ENCODE assay signal across 16 cellular contexts in genomic region chr21:29256125-29256895, GRCh38. TPM values are rescaled to one million over a fixed set of nuclear protein-coding genes. Genes with fewer than 3 reads are reported as not detected.
DNase-seq lines count a peak whose midpoint lies in the region; ATAC-seq and TF ChIP-seq lines count a peak whose summit lies in the region.
"Had no signal": no experiment of that assay in that cellular context is flagged by ENCODE, and none has a peak within 500 bp of the region (broad histone marks: within the 10 kb centered on the region; RNA-seq: fewer than 3 reads in every experiment).

No MANE protein-coding gene starts in this region.

- no peak for TF ChIP-seq CTCF in IMR-90 (conservative IDR thresholded peaks at IDR 0.05; ENCODE audit: low read depth, low read length)

- peak overlapping the region; percentile 52; the same call in 1 of the 2 replicates for H3K18ac ChIP-seq in IMR-90 (ENCODE audit: low read depth, low read length)

- no peaks in the 10 kb centered on the region for H3K27me3 ChIP-seq in IMR-90 (ENCODE audit: control insufficient read depth, insufficient read depth, low read length)
- H3K27me3 ChIP-seq: BE2C, right lobe of liver, stomach had no signal

- H3K9ac ChIP-seq in IMR-90 (ENCODE audit: low read depth, low read length): no peak overlapping the region

- H3K4ac ChIP-seq in IMR-90 (ENCODE audit: low read depth, low read length): peak overlapping the region; percentile 51; the same call in 1 of the 2 replicates

- in situ Hi-C loops in IMR-90 (cut with MboI; ENCODE audit: low sequenced_read_pairs): no loop called here

- ATAC-seq in IMR-90 (ENCODE audit: low read depth) (no peak), GM21723 (IDR thresholded peaks at IDR 0.05; ENCODE audit: unreplicated experiment) (no peak)
- ATAC-seq: SK-N-SH treated with all-trans-retinoic acid at 6 μM for 48 hours had no signal

- no peaks in the 10 kb centered on the region for H4K20me1 ChIP-seq in IMR-90 (ENCODE audit: insufficient read depth, low read length)

- no peaks in the 10 kb centered on the region for H3K36me3 ChIP-seq in IMR-90 (ENCODE audit: control insufficient read depth, insufficient read depth, low read length)
- H3K36me3 ChIP-seq: BE2C, right lobe of liver, stomach had no signal

- TF ChIP-seq RAD21 in IMR-90 (IDR thresholded peaks at IDR 0.05; ENCODE audit: low read length): no peak

- no peak overlapping the region for H2BK5ac ChIP-seq in IMR-90 (ENCODE audit: low read depth, low read length, poor library complexity, severe bottlenecking)

- H3K4me3 ChIP-seq in IMR-90 (ENCODE audit: insufficient read depth, low read depth, low read length): no peak overlapping the region
- H3K4me3 ChIP-seq: right lobe of liver, stomach had no signal

- DNase-seq in AML-193 (lab: John Stamatoyannopoulos, UW) (peak; percentile 45 to 70), IMR-90 (no peak), NCI-H446 (lab: John Stamatoyannopoulos, UW) (peak; percentile 43 to 85), cerebellar nuclear complex (lab: John Stamatoyannopoulos, UW) (peak; percentile 49 to 93), NCI-H1417 (lab: John Stamatoyannopoulos, UW) (no peak), NCI-H1417 treated with DMSO at 0.1 percent for 48 hours (lab: John Stamatoyannopoulos, UW) (no peak)
- DNase-seq in activated CD8-positive, alpha-beta memory T cell treated with anti-CD3 and anti-CD28 coated beads, Interleukin-2, amount 50 U/mL, for 4 hours: no peak
- DNase-seq: activated CD4-positive, alpha-beta T cell treated with anti-CD3 and anti-CD28 coated beads, Interleukin-2, amount 50 U/mL, for 1 hour; activated gamma-delta T cell; BE2C; naive B cell; NCI-H510A treated with DMSO at 0.1 percent for 48 hours; right lobe of liver; stomach had no signal

- intact Hi-C loops in IMR-90 (cut with micrococcal nuclease): loop anchor here (5.0 kb wide), 1 partner anchor 34 kb away; no protein-coding TSS in a partner anchor

- peaks cover 10% of the 10 kb centered on the region for H3K9me1 ChIP-seq in IMR-90 (ENCODE audit: insufficient read depth, low read length)

- TF ChIP-seq POLR2A in IMR-90 (IDR thresholded peaks at IDR 0.05; ENCODE audit: low read depth, low read length): no peak

- 0 out of 4 replicates have a peak overlapping the region, but pooled peaks of 1 of the 2 experiments have one; percentile 30 for H4K8ac ChIP-seq in IMR-90 (ENCODE audit: low read depth in 2 of 2, low read length in 2 of 2)

- H3K79me1 ChIP-seq in IMR-90 (ENCODE audit: low read depth in 1 of 2, low read length in 2 of 2): peaks cover 0 to 11% of the 10 kb centered on the region in 2 experiments; a peak in 2 of 4 replicates

- peak overlapping the region; percentile 35; the same call in 1 of the 2 replicates for H2AK5ac ChIP-seq in IMR-90 (ENCODE audit: low read depth, low read length)

- no TSS peak for BruUV-seq in IMR-90 (replicated peaks; lab: Mats Ljungman, UMichigan)

- H3K14ac ChIP-seq in IMR-90 (replicated peaks; ENCODE audit: low read depth, low read length): no peak overlapping the region; the same call in 1 of the 2 replicates

- peaks cover 8% of the 10 kb centered on the region for H3K4me1 ChIP-seq in IMR-90 (ENCODE audit: control insufficient read depth, insufficient read depth, low read length)
- H3K4me1 ChIP-seq: BE2C had no signal

- CTCF ChIA-PET in IMR-90 (lab: Yijun Ruan, JAX): no interaction called here

- no peak overlapping the region for H2AFZ ChIP-seq in IMR-90 (replicated peaks; ENCODE audit: low read length, poor library complexity)

- no CpG with 5 or more reads among the region's 6 CpGs for WGBS in IMR-90 (ENCODE audit: extremely low coverage in 2 of 2, insufficient read length in 1 of 2), 2 experiments

- H2BK120ac ChIP-seq in IMR-90 (ENCODE audit: low read depth, low read length): peak overlapping the region; percentile 13; the same call in 1 of the 2 replicates

- H4K5ac ChIP-seq in IMR-90 (ENCODE audit: low read depth, low read length): peak overlapping the region; percentile 58; the same call in 1 of the 2 replicates

- peak overlapping the region; percentile 28; the same call in 1 of the 2 replicates for H2BK20ac ChIP-seq in IMR-90 (ENCODE audit: low read depth, low read length)

- H3K23ac ChIP-seq in IMR-90 (ENCODE audit: low read depth, low read length): no peak overlapping the region

- no peak overlapping the region; the same call in 1 of the 2 replicates for H4K91ac ChIP-seq in IMR-90 (ENCODE audit: insufficient read depth, low read depth, low read length)

- H3K9me3 ChIP-seq in IMR-90 (ENCODE audit: control insufficient read depth, insufficient read depth, low read length): peaks cover 7% of the 10 kb centered on the region
- H3K9me3 ChIP-seq: BE2C, right lobe of liver had no signal

- H3K56ac ChIP-seq in IMR-90 (ENCODE audit: extremely low read depth, insufficient read depth, low read length): no peak overlapping the region

- no peak overlapping the region for H2AK9ac ChIP-seq in IMR-90 (replicated peaks; ENCODE audit: low read depth, low read length, poor library complexity)

- H3K27ac ChIP-seq in IMR-90 (ENCODE audit: insufficient read depth, low read length): no peak overlapping the region
- H3K27ac ChIP-seq: right lobe of liver, stomach had no signal

- peak overlapping the region; percentile 84; the same call in 2 of the 3 replicates for H2BK15ac ChIP-seq in IMR-90 (ENCODE audit: low read depth, low read length)

- no peak overlapping the region for H3K4me2 ChIP-seq in IMR-90 (ENCODE audit: low read depth, low read length)

- POLR2A ChIA-PET in IMR-90 (lab: Charles Lee; ENCODE audit: unreplicated experiment): no interaction called here

- dilution Hi-C loops in IMR-90 (cut with HindIII; ENCODE audit: low sequenced_read_pairs, unreplicated experiment): no loop called here

TF ChIP-seq in IMR-90, 13 proteins besides CTCF, POLR2A, EP300 and RAD21:
- no peak for TF ChIP-seq SMC3 (IDR thresholded peaks at IDR 0.05; ENCODE audit: low read depth, low read length)
- TF ChIP-seq RCOR1 (IDR thresholded peaks at IDR 0.05; ENCODE audit: insufficient replicate concordance, low read length): no peak
- TF ChIP-seq MAFK (IDR thresholded peaks at IDR 0.05; ENCODE audit: low read depth, low read length): no peak
- no peak for TF ChIP-seq NFE2L2 (IDR thresholded peaks at IDR 0.05; ENCODE audit: low read depth, low read length)
- no peak for TF ChIP-seq CHD1 (IDR thresholded peaks at IDR 0.05; ENCODE audit: low read depth, low read length)
- TF ChIP-seq BHLHE40 (IDR thresholded peaks at IDR 0.05; ENCODE audit: low read depth, low read length): no peak
- no peak for TF ChIP-seq MAZ (IDR thresholded peaks at IDR 0.05; ENCODE audit: borderline replicate concordance, low read depth, low read length)
- no peak for TF ChIP-seq FOS (IDR thresholded peaks at IDR 0.05; ENCODE audit: low read depth, low read length)
- TF ChIP-seq CEBPB (IDR thresholded peaks at IDR 0.05; ENCODE audit: low read depth, low read length): no peak
- TF ChIP-seq RFX5 (IDR thresholded peaks at IDR 0.05; ENCODE audit: low read depth, low read length): no peak
- no peak for TF ChIP-seq MXI1 (IDR thresholded peaks at IDR 0.05; ENCODE audit: borderline replicate concordance, low read depth, low read length)
- TF ChIP-seq USF2 (IDR thresholded peaks at IDR 0.05; ENCODE audit: low read depth, low read length): no peak
- TF ChIP-seq ELK1 (IDR thresholded peaks at IDR 0.05; ENCODE audit: borderline replicate concordance, low read depth, low read length): no peak
TF ChIP-seq in IMR-90: peak in this region for 0.

RNA-seq across cellular contexts. Expression of gene BACH1, which starts 42.4 kb away (rescaled TPM):
- total RNA-seq in IMR-90 (2012; rRNA removed): 108 and 132 TPM in 2 replicates
- polyA plus RNA-seq in IMR-90 (2012; rRNA removed): 19.6 and 23.1 TPM in 2 replicates
- polyA plus RNA-seq in IMR-90 (2012; cell fraction: cytosol; rRNA removed): 8.3 and 11.9 TPM in 2 replicates
- polyA plus RNA-seq in IMR-90 (2012; cell fraction: nucleus; rRNA removed; ENCODE audit: low replicate concordance): 7.9 and 44.3 TPM in 2 replicates

Comparison
In these comparisons a context has a peak if more than half of its experiments do, and no peak if none do; other contexts are left out.
1. DNase-seq: peak in AML-193 (2 of 2), NCI-H446 (2 of 2) and cerebellar nuclear complex (2 of 2); none in IMR-90 (single experiment), activated CD8-positive, alpha-beta memory T cell treated with anti-CD3 and anti-CD28 coated beads, Interleukin-2, amount 50 U/mL, for 4 hours (single experiment), NCI-H1417 (0 of 3) and NCI-H1417 treated with DMSO at 0.1 percent for 48 hours (single experiment).